9 cellular contexts compared by ENCODE assay signal in the genomic region with DNA sequence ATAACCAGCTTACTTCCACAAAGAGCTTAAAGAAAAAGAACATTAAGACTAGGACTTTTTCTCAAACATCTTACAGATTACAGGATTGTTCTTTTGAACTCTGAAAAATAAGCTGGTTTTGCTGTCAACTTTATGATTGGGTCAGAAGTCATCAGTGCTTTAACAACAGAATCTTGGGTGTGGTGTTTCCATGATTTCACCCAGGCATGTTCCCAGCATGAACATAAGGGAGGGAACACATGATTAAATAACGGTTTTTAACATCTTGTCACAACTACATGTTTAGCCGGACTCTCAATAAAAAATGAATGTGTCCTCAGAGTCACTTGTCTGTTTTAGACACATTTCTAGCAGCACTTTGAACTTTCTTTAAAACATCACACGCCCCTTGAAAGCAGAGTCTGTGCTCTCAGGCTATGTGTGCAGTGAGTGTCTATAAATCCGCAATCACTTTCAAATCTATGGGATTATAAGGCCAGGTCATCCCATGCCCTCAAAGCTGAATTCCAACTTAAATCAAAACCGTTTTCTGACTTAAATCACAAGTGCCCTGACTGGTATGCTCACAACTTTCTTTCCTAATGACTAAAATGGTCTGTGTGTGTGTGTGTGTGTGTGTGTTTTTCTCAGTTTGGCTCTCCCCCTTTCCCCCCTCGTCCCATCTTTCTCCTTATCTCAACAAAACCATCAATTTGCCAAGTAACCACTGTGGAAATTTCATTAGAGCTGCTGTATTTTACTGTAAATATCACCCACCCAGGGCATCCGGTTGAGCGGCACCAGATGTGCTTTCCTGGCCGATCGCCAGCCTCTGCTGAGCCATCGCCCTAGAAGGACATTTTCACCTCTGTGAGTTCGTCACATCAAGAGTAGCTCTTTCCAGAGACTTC.
A peak's percentile ranks its signal among the peaks of the same experiment; 100 is the strongest.
DNase-seq lines count a peak whose midpoint lies in the region; ATAC-seq lines count a peak whose summit lies in the region.
"Had no signal": no experiment of that assay in that cellular context is flagged by ENCODE, and none has a peak within 500 bp of the region (broad histone marks: within the 10 kb centered on the region; RNA-seq: fewer than 3 reads in every experiment).

No MANE protein-coding gene starts in this region.

- no peak overlapping the region for H3K4me3 ChIP-seq in effector memory CD4-positive, alpha-beta T cell (ENCODE audit: insufficient read depth, low read depth, low read length, poor library complexity, severe bottlenecking)
- H3K4me3 ChIP-seq: tibial artery had no signal

- no peaks in the 10 kb centered on the region for H3K4me1 ChIP-seq in effector memory CD4-positive, alpha-beta T cell (ENCODE audit: control insufficient read depth, insufficient read depth, low read length, poor library complexity, severe bottlenecking)

- DNase-seq in NCI-H82 (lab: John Stamatoyannopoulos, UW) (peak; percentile 79), left cardiac atrium (peak; percentile 79), iPS-NIHi11 (ENCODE audit: low spot score) (no peak)
- DNase-seq in activated T-cell treated with anti-CD3 and anti-CD28 coated beads, Interleukin-2, amount 50 U/mL, for 48 hours = peak; percentile 78 to 81
- peak; percentile 16 for DNase-seq in stimulated activated CD8-positive, alpha-beta memory T cell treated with anti-CD3 and anti-CD28 coated beads, Interleukin-15, amount 100 ng/mL, for 24 hours (ENCODE audit: low read depth)
- DNase-seq in effector memory CD4-positive, alpha-beta T cell = no peak

- ATAC-seq in GM18868 (IDR thresholded peaks at IDR 0.05; ENCODE audit: unreplicated experiment) (peak; percentile 48), HG03045 (IDR thresholded peaks at IDR 0.05; ENCODE audit: unreplicated experiment) (peak; percentile 61), left cardiac atrium (peak; percentile 67 to 76)

- H3K36me3 ChIP-seq in effector memory CD4-positive, alpha-beta T cell (ENCODE audit: control insufficient read depth, insufficient read depth, low read length) = no peaks in the 10 kb centered on the region
- H3K36me3 ChIP-seq: tibial artery had no signal

- intact Hi-C loops in left cardiac atrium (cut with DNase I) = no loop called here

- no peak overlapping the region for H3K27ac ChIP-seq in effector memory CD4-positive, alpha-beta T cell (ENCODE audit: insufficient read depth, low read length, poor library complexity, severe bottlenecking)
- H3K27ac ChIP-seq: tibial artery had no signal

- H3K27me3 ChIP-seq in effector memory CD4-positive, alpha-beta T cell (replicated peaks; ENCODE audit: control insufficient read depth, insufficient read depth, low read length, poor library complexity, severe bottlenecking) = no peaks in the 10 kb centered on the region
- H3K27me3 ChIP-seq: tibial artery had no signal

- no peaks in the 10 kb centered on the region for H3K9me3 ChIP-seq in effector memory CD4-positive, alpha-beta T cell (ENCODE audit: control insufficient read depth, low read length)
- H3K9me3 ChIP-seq: tibial artery had no signal

Comparison
In these comparisons a context has a peak if more than half of its experiments do, and no peak if none do; other contexts are left out.
1. DNase-seq: peak in NCI-H82 (single experiment), activated T-cell treated with anti-CD3 and anti-CD28 coated beads, Interleukin-2, amount 50 U/mL, for 48 hours (2 of 2), left cardiac atrium (single experiment) and stimulated activated CD8-positive, alpha-beta memory T cell treated with anti-CD3 and anti-CD28 coated beads, Interleukin-15, amount 100 ng/mL, for 24 hours (single experiment); none in iPS-NIHi11 (single experiment) and effector memory CD4-positive, alpha-beta T cell (0 of 3).
2. Peak in every context shown above with its lines, with median percentiles within 50 percentile points of each other: ATAC-seq.